Comparison of ENCODE assay signal across 24 cellular contexts in genomic region chr6:30147096-30147495, GRCh38. TPM values are rescaled to one million over a fixed set of nuclear protein-coding genes. Genes with fewer than 3 reads are reported as not detected.
DNase-seq lines count a peak whose midpoint lies in the region; ATAC-seq and TF ChIP-seq lines count a peak whose summit lies in the region.
"Had no signal": no experiment of that assay in that cellular context is flagged by ENCODE, and none has a peak within 500 bp of the region (broad histone marks: within the 10 kb centered on the region; RNA-seq: fewer than 3 reads in every experiment).

No MANE protein-coding gene starts in this region.

- no peak for TF ChIP-seq CTCF in esophagus muscularis mucosa (IDR thresholded peaks at IDR 0.05)

- peaks cover 13 to 26% (median 17%) of the 10 kb centered on the region in 10 experiments; a peak in 19 of 20 replicates for H3K4me1 ChIP-seq in BLaER1 treated with 17β-estradiol and CSF1 and Interleukin-3, amounts not matched to agents 10 nM and 100 nM
- no peaks in the 10 kb centered on the region for H3K4me1 ChIP-seq in esophagus muscularis mucosa

- peak overlapping the region in 8 of 11 experiments; percentile 22 to 61 (median 46); a peak in 15 of 22 replicates for H3K4me2 ChIP-seq in BLaER1 treated with 17β-estradiol and CSF1 and Interleukin-3, amounts not matched to agents 10 nM and 100 nM
- H3K4me2 ChIP-seq: GM23338, PC-9 had no signal

- no peaks in the 10 kb centered on the region for H3K36me3 Mint-ChIP-seq in activated T-cell treated with anti-CD3 and anti-CD28 coated beads, Interleukin-2, amount 50 U/mL, for 72 hours (ENCODE audit: insufficient read depth in 2 of 2)
- H3K36me3 Mint-ChIP-seq in T-helper 17 cell (ENCODE audit: low read depth), result peaks cover 4% of the 10 kb centered on the region

- no peaks in the 10 kb centered on the region for H3K36me3 ChIP-seq in BLaER1 treated with 17β-estradiol and CSF1 and Interleukin-3, amounts not matched to agents 10 nM and 100 nM
- H3K36me3 ChIP-seq in esophagus muscularis mucosa, result no peaks in the 10 kb centered on the region

- no peak overlapping the region for H3K4me3 ChIP-seq in BLaER1 treated with 17β-estradiol and CSF1 and Interleukin-3, amounts not matched to agents 10 nM and 100 nM
- no peak overlapping the region for H3K4me3 ChIP-seq in esophagus muscularis mucosa
- H3K4me3 ChIP-seq: GM23338, PC-9 had no signal

- H3K27me3 ChIP-seq in BLaER1 treated with 17β-estradiol and CSF1 and Interleukin-3, amounts not matched to agents 10 nM and 100 nM, result no peaks in the 10 kb centered on the region
- peaks cover 0 to 50% (median 0%) of the 10 kb centered on the region in 4 donors for H3K27me3 ChIP-seq in esophagus muscularis mucosa

- H3K9me3 Mint-ChIP-seq in activated T-cell treated with anti-CD3 and anti-CD28 coated beads, Interleukin-2, amount 50 U/mL, for 72 hours, result no peaks in the 10 kb centered on the region
- H3K9me3 Mint-ChIP-seq: GM23338 had no signal

- no peak overlapping the region for H3K27ac ChIP-seq in BLaER1 treated with 17β-estradiol and CSF1 and Interleukin-3, amounts not matched to agents 10 nM and 100 nM
- no peak overlapping the region for H3K27ac ChIP-seq in esophagus muscularis mucosa (replicated peaks in 1 of 4)
- H3K27ac ChIP-seq: PC-9 had no signal

- H3K9ac ChIP-seq in BLaER1 treated with 17β-estradiol and CSF1 and Interleukin-3, amounts not matched to agents 10 nM and 100 nM, result no peak overlapping the region

- H4K20me1 ChIP-seq in BLaER1 treated with 17β-estradiol and CSF1 and Interleukin-3, amounts not matched to agents 10 nM and 100 nM, result no peaks in the 10 kb centered on the region

- intact Hi-C loops in esophagus muscularis mucosa (cut with DNase I), result no loop called here

- H3K4me1 Mint-ChIP-seq in activated T-cell treated with anti-CD3 and anti-CD28 coated beads, Interleukin-2, amount 50 U/mL, for 72 hours (ENCODE audit: low read depth), result peaks cover 4% of the 10 kb centered on the region
- peaks cover 5% of the 10 kb centered on the region for H3K4me1 Mint-ChIP-seq in T-helper 17 cell

- no peak for TF ChIP-seq POLR2A in esophagus muscularis mucosa (IDR thresholded peaks at IDR 0.05; ENCODE audit: low read depth)

- ATAC-seq in activated T-cell treated with anti-CD3 and anti-CD28 coated beads, Interleukin-2, amount 50 U/mL, for 72 hours (replicated peaks in 1 of 2), result peak; percentile 33 to 41
- peak; percentile 54 for ATAC-seq in T-helper 17 cell
- no peak for ATAC-seq in GM19467 (IDR thresholded peaks at IDR 0.05; ENCODE audit: unreplicated experiment)
- ATAC-seq: GM23338 had no signal

- H3K27me3 Mint-ChIP-seq in activated T-cell treated with anti-CD3 and anti-CD28 coated beads, Interleukin-2, amount 50 U/mL, for 72 hours (ENCODE audit: low read depth), result peaks cover 50% of the 10 kb centered on the region
- H3K27me3 Mint-ChIP-seq in T-helper 17 cell, result peaks cover 64% of the 10 kb centered on the region

- DNase-seq in activated T-cell treated with anti-CD3 and anti-CD28 coated beads, Interleukin-2, amount 50 U/mL, for 72 hours, result no peak
- no peak for DNase-seq in activated T-cell treated with anti-CD3 and anti-CD28 coated beads, Interleukin-2, amount 50 U/mL, for 48 hours
- no peak for DNase-seq in T-helper 17 cell
- DNase-seq in esophagus muscularis mucosa (ENCODE audit: extremely low spot score), result peak; percentile 77
- DNase-seq in NCI-H2196 treated with DMSO at 0.1 percent for 48 hours (lab: John Stamatoyannopoulos, UW; ENCODE audit: unreplicated experiment), result no peak
- no peak for DNase-seq in NCI-H526 (lab: John Stamatoyannopoulos, UW)
- DNase-seq: DMS53, EL, HCEC 1CT, IMR-90, Kasumi-1, NCI-H1417, NCI-H1694 treated with DMSO at 0.1 percent for 48 hours, NCI-H2081 treated with DMSO at 0.1 percent for 48 hours, NCI-H446 treated with DMSO at 0.1 percent for 48 hours, NCI-H69, PC-9, RPMI8226, SHP77 had no signal

- no peak overlapping the region for H3K27ac Mint-ChIP-seq in activated T-cell treated with anti-CD3 and anti-CD28 coated beads, Interleukin-2, amount 50 U/mL, for 72 hours
- no peak overlapping the region for H3K27ac Mint-ChIP-seq in T-helper 17 cell
- H3K27ac Mint-ChIP-seq: GM23338 had no signal

- no peak overlapping the region for H3K4me3 Mint-ChIP-seq in activated T-cell treated with anti-CD3 and anti-CD28 coated beads, Interleukin-2, amount 50 U/mL, for 72 hours
- H3K4me3 Mint-ChIP-seq in T-helper 17 cell, result no peak overlapping the region
- H3K4me3 Mint-ChIP-seq: GM23338 had no signal

- TF ChIP-seq EP300 in esophagus muscularis mucosa (IDR thresholded peaks at IDR 0.05), result no peak

- WGBS in esophagus muscularis mucosa, result 67% methylated on average over 1 of the region's 3 CpGs

- no peaks in the 10 kb centered on the region for H3K9me3 ChIP-seq in BLaER1 treated with 17β-estradiol and CSF1 and Interleukin-3, amounts not matched to agents 10 nM and 100 nM (replicated peaks in 1 of 11)
- no peaks in the 10 kb centered on the region for H3K9me3 ChIP-seq in T-helper 17 cell (ENCODE audit: control insufficient read depth, low read length, poor library complexity, severe bottlenecking)
- H3K9me3 ChIP-seq in esophagus muscularis mucosa, result no peaks in the 10 kb centered on the region

RNA-seq across cellular contexts. Expression of gene TRIM40, which starts 11.2 kb away (rescaled TPM):
- total RNA-seq in activated T-cell treated with anti-CD3 and anti-CD28 coated beads, Interleukin-2, amount 50 U/mL, for 72 hours, result not detected
- total RNA-seq in T-helper 17 cell (1 to 10 TPM in 1 of 2 donors, under 1 TPM in 1; 0.22 to 3.5 TPM), esophagus muscularis mucosa (not detected)
- total RNA-seq: GM23338, HT1080, IMR-90, MCF 10A, PC-9 had no signal

RNA-seq across cellular contexts. Expression of gene TRIM10, which starts 13.9 kb away (rescaled TPM):
- under 1 TPM in 1 of 2 donors, not detected in 1; 0.39 TPM for total RNA-seq in activated T-cell treated with anti-CD3 and anti-CD28 coated beads, Interleukin-2, amount 50 U/mL, for 72 hours
- under 1 TPM in 1 of 2 donors, not detected in 1; 0.37 TPM for total RNA-seq in T-helper 17 cell
- under 1 TPM in 3 of 4 donors, not detected in 1; 0.17 to 0.50 (median 0.42) TPM for total RNA-seq in esophagus muscularis mucosa
- total RNA-seq: HT1080, IMR-90, MCF 10A, PC-9 had no signal

RNA-seq across cellular contexts. Expression of gene TRIM15, which starts 16.2 kb away (rescaled TPM):
- total RNA-seq in activated T-cell treated with anti-CD3 and anti-CD28 coated beads, Interleukin-2, amount 50 U/mL, for 72 hours, result under 1 TPM; 0.84 to 0.95 TPM
- total RNA-seq in T-helper 17 cell (not detected), esophagus muscularis mucosa (under 1 TPM in 1 of 4 donors, not detected in 3; 0.42 TPM)
- total RNA-seq: HT1080, IMR-90, PC-9 had no signal

RNA-seq across cellular contexts. Expression of gene TRIM31, which starts 34.2 kb away (rescaled TPM):
- under 1 TPM in 1 of 2 donors, not detected in 1; 0.12 TPM for total RNA-seq in activated T-cell treated with anti-CD3 and anti-CD28 coated beads, Interleukin-2, amount 50 U/mL, for 72 hours
- total RNA-seq in T-helper 17 cell, result not detected
- 1 to 10 TPM in 1 of 4 donors, not detected in 3; 1.3 TPM for total RNA-seq in esophagus muscularis mucosa
- total RNA-seq: GM23338, IMR-90, MCF 10A, PC-9 had no signal
